ENCODE assay signal across 8 cellular contexts in genomic region chr5:73497537-73498056, GRCh38. TPM values are rescaled to one million over a fixed set of nuclear protein-coding genes. Genes with fewer than 3 reads are reported as not detected.
DNase-seq lines count a peak whose midpoint lies in the region; ATAC-seq, FAIRE-seq and TF ChIP-seq lines count a peak whose summit lies in the region.

No MANE protein-coding gene starts in this region.

- peak overlapping the region; percentile 95 for H3K4me3 ChIP-seq in iPS-15b (ENCODE audit: low read depth, low read length)

- peak overlapping the region; percentile 95 for H3K9ac ChIP-seq in iPS-15b (ENCODE audit: low read depth, low read length)

- H3K27ac Mint-ChIP-seq in activated CD4-positive, alpha-beta T cell treated with anti-CD3 and anti-CD28 coated beads, Interleukin-2, amount 10 ng/mL, durations not matched to agents 7 days and 5 days, result peak overlapping the region; percentile 100
- peak overlapping the region; percentile 100 for H3K27ac Mint-ChIP-seq in activated CD8-positive, alpha-beta T cell treated with anti-CD3 and anti-CD28 coated beads, Interleukin-2, amount 10 ng/mL, durations not matched to agents 7 days and 5 days
- H3K27ac Mint-ChIP-seq in stimulated activated naive CD8-positive, alpha-beta T cell treated with anti-CD3 and anti-CD28 coated beads, Interleukin-15, amount 100 ng/mL, for 72 hours, result peak overlapping the region; percentile 99 to 100

- peaks cover 40% of the 10 kb centered on the region for H3K4me1 Mint-ChIP-seq in activated CD4-positive, alpha-beta T cell treated with anti-CD3 and anti-CD28 coated beads, Interleukin-2, amount 10 ng/mL, durations not matched to agents 7 days and 5 days
- peaks cover 31% of the 10 kb centered on the region for H3K4me1 Mint-ChIP-seq in activated CD8-positive, alpha-beta T cell treated with anti-CD3 and anti-CD28 coated beads, Interleukin-2, amount 10 ng/mL, durations not matched to agents 7 days and 5 days (ENCODE audit: low read depth)
- H3K4me1 Mint-ChIP-seq in stimulated activated naive CD8-positive, alpha-beta T cell treated with anti-CD3 and anti-CD28 coated beads, Interleukin-15, amount 100 ng/mL, for 72 hours, result peaks cover 36% of the 10 kb centered on the region

- ATAC-seq in activated CD8-positive, alpha-beta T cell treated with anti-CD3 and anti-CD28 coated beads, Interleukin-2, amount 10 ng/mL, durations not matched to agents 7 days and 5 days, result no peak
- no peak for ATAC-seq in stimulated activated naive CD8-positive, alpha-beta T cell treated with anti-CD3 and anti-CD28 coated beads, Interleukin-15, amount 100 ng/mL, for 72 hours

- peaks cover 7% of the 10 kb centered on the region for H3K4me1 ChIP-seq in iPS-15b (ENCODE audit: control insufficient read depth, insufficient read depth, low read length)

- peaks cover 12% of the 10 kb centered on the region for H3K27me3 Mint-ChIP-seq in activated CD4-positive, alpha-beta T cell treated with anti-CD3 and anti-CD28 coated beads, Interleukin-2, amount 10 ng/mL, durations not matched to agents 7 days and 5 days
- peaks cover 12% of the 10 kb centered on the region for H3K27me3 Mint-ChIP-seq in activated CD8-positive, alpha-beta T cell treated with anti-CD3 and anti-CD28 coated beads, Interleukin-2, amount 10 ng/mL, durations not matched to agents 7 days and 5 days (ENCODE audit: low read depth)
- H3K27me3 Mint-ChIP-seq in stimulated activated naive CD8-positive, alpha-beta T cell treated with anti-CD3 and anti-CD28 coated beads, Interleukin-15, amount 100 ng/mL, for 72 hours, result peaks cover 19% of the 10 kb centered on the region

- no peak for TF ChIP-seq POLR2A in H54 (IDR thresholded peaks at IDR 0.05; ENCODE audit: low read depth, low read length)

- peak overlapping the region; percentile 96 for H3K4me3 Mint-ChIP-seq in activated CD4-positive, alpha-beta T cell treated with anti-CD3 and anti-CD28 coated beads, Interleukin-2, amount 10 ng/mL, durations not matched to agents 7 days and 5 days
- H3K4me3 Mint-ChIP-seq in activated CD8-positive, alpha-beta T cell treated with anti-CD3 and anti-CD28 coated beads, Interleukin-2, amount 10 ng/mL, durations not matched to agents 7 days and 5 days, result peak overlapping the region; percentile 98
- H3K4me3 Mint-ChIP-seq in stimulated activated naive CD8-positive, alpha-beta T cell treated with anti-CD3 and anti-CD28 coated beads, Interleukin-15, amount 100 ng/mL, for 72 hours, result peak overlapping the region; percentile 96 to 99

- no peaks in the 10 kb centered on the region for H3K9me3 ChIP-seq in iPS-15b (ENCODE audit: control insufficient read depth, insufficient read depth, low read length)

- peaks cover 2% of the 10 kb centered on the region for H3K9me3 Mint-ChIP-seq in activated CD4-positive, alpha-beta T cell treated with anti-CD3 and anti-CD28 coated beads, Interleukin-2, amount 10 ng/mL, durations not matched to agents 7 days and 5 days
- H3K9me3 Mint-ChIP-seq in activated CD8-positive, alpha-beta T cell treated with anti-CD3 and anti-CD28 coated beads, Interleukin-2, amount 10 ng/mL, durations not matched to agents 7 days and 5 days (ENCODE audit: insufficient read depth), result no peaks in the 10 kb centered on the region
- no peaks in the 10 kb centered on the region for H3K9me3 Mint-ChIP-seq in stimulated activated naive CD8-positive, alpha-beta T cell treated with anti-CD3 and anti-CD28 coated beads, Interleukin-15, amount 100 ng/mL, for 72 hours

- peaks cover 35% of the 10 kb centered on the region for H3K36me3 Mint-ChIP-seq in activated CD4-positive, alpha-beta T cell treated with anti-CD3 and anti-CD28 coated beads, Interleukin-2, amount 10 ng/mL, durations not matched to agents 7 days and 5 days (ENCODE audit: low read depth)
- peaks cover 31% of the 10 kb centered on the region for H3K36me3 Mint-ChIP-seq in activated CD8-positive, alpha-beta T cell treated with anti-CD3 and anti-CD28 coated beads, Interleukin-2, amount 10 ng/mL, durations not matched to agents 7 days and 5 days (ENCODE audit: low read depth)

- H3K27me3 ChIP-seq in iPS-15b (ENCODE audit: control insufficient read depth, insufficient read depth, low read length), result peaks cover under 1% of the 10 kb centered on the region

- peaks cover 6% of the 10 kb centered on the region for H3K36me3 ChIP-seq in iPS-15b (ENCODE audit: control insufficient read depth, insufficient read depth, low read length)

- CTCF ChIA-PET in activated CD4-positive, alpha-beta T cell treated with anti-CD3 and anti-CD28 coated beads, Interleukin-2, amount 10 ng/mL, durations not matched to agents 7 days and 5 days (lab: Charles Lee), result interaction anchor here (0.9 to 1.5 kb wide), 5 partner anchors 8 to 78 kb away, joined by 3 to 4 read pairs (median 3); no protein-coding TSS in a partner anchor
- CTCF ChIA-PET in activated CD8-positive, alpha-beta T cell treated with anti-CD3 and anti-CD28 coated beads, Interleukin-2, amount 10 ng/mL, durations not matched to agents 7 days and 5 days (lab: Charles Lee), result interaction anchor here (1.1 to 2.1 kb wide), 7 partner anchors 10 to 70 kb away, joined by 3 to 7 read pairs (median 4); no protein-coding TSS in a partner anchor

- DNase-seq in activated CD4-positive, alpha-beta T cell treated with anti-CD3 and anti-CD28 coated beads, Interleukin-2, amount 10 ng/mL, durations not matched to agents 7 days and 5 days, result no peak
- no peak for DNase-seq in activated CD4-positive, alpha-beta T cell treated with anti-CD3 and anti-CD28 coated beads, Interleukin-2, amount 50 U/mL, for 1 hour
- DNase-seq in activated CD8-positive, alpha-beta T cell treated with anti-CD3 and anti-CD28 coated beads, Interleukin-2, amount 10 ng/mL, durations not matched to agents 7 days and 5 days, result no peak
- no peak for DNase-seq in stimulated activated naive CD8-positive, alpha-beta T cell treated with anti-CD3 and anti-CD28 coated beads, Interleukin-15, amount 100 ng/mL, for 72 hours
- DNase-seq in middle frontal gyrus (ENCODE audit: extremely low spot score, low spot score) (no peak), H54 (ENCODE audit: insufficient read length, low spot score) (no peak), iPS-NIHi7 (ENCODE audit: extremely low spot score) (no peak)

- POLR2A ChIA-PET in activated CD4-positive, alpha-beta T cell treated with anti-CD3 and anti-CD28 coated beads, Interleukin-2, amount 10 ng/mL, durations not matched to agents 7 days and 5 days (lab: Charles Lee), result interaction anchor here (0.6 kb wide), 1 partner anchor 634 kb away, joined by 4 read pairs; no protein-coding TSS in a partner anchor
- POLR2A ChIA-PET in activated CD8-positive, alpha-beta T cell treated with anti-CD3 and anti-CD28 coated beads, Interleukin-2, amount 10 ng/mL, durations not matched to agents 7 days and 5 days (lab: Charles Lee), result interaction anchor here (0.6 to 2.9 kb wide), 10 partner anchors 8 to 67 kb away, joined by 3 to 20 read pairs (median 4); partner anchors contain the start of genes ANKRA2 and UTP15

- no peak for FAIRE-seq in H54 (lab: Jason Lieb, UNC)

RNA-seq across cellular contexts. Expression of gene BTF3, which starts 0.6 kb away (rescaled TPM):
- total RNA-seq in activated CD4-positive, alpha-beta T cell treated with anti-CD3 and anti-CD28 coated beads, Interleukin-2, amount 10 ng/mL, durations not matched to agents 7 days and 5 days, result 100 to 1,000 TPM; 693 to 807 TPM
- 100 to 1,000 TPM; 737 to 768 TPM for total RNA-seq in activated CD8-positive, alpha-beta T cell treated with anti-CD3 and anti-CD28 coated beads, Interleukin-2, amount 10 ng/mL, durations not matched to agents 7 days and 5 days

RNA-seq across cellular contexts. Expression of gene FOXD1, which starts 49.0 kb away (rescaled TPM):
- not detected for total RNA-seq in activated CD4-positive, alpha-beta T cell treated with anti-CD3 and anti-CD28 coated beads, Interleukin-2, amount 10 ng/mL, durations not matched to agents 7 days and 5 days
- total RNA-seq in activated CD8-positive, alpha-beta T cell treated with anti-CD3 and anti-CD28 coated beads, Interleukin-2, amount 10 ng/mL, durations not matched to agents 7 days and 5 days, result under 1 TPM in 1 of 2 experiments, not detected in 1; 0.13 TPM
